1 cellular context compared by ENCODE assay signal in genomic region chr12:39605501-39605900, GRCh38.
TF ChIP-seq lines count a peak whose summit lies in the region.

No MANE protein-coding gene starts in this region.

TF ChIP-seq in endothelial cell of umbilical vein, 7 proteins besides CTCF, POLR2A, EP300 and RAD21:
- TF ChIP-seq POLR2AphosphoS5 (IDR thresholded peaks at IDR 0.05; ENCODE audit: insufficient read depth, low read depth, low read length) (no peak), GATA2 (IDR thresholded peaks at IDR 0.05; ENCODE audit: insufficient read depth, insufficient read length, low read depth, low read length) (no peak), EZH2 (IDR thresholded peaks at IDR 0.05; ENCODE audit: borderline replicate concordance, low read depth, low read length, severe bottlenecking) (no peak), JUN (IDR thresholded peaks at IDR 0.05; ENCODE audit: borderline replicate concordance, insufficient read depth, insufficient read length, low read depth) (no peak), MYC (IDR thresholded peaks at IDR 0.05; ENCODE audit: low read depth, low read length) (no peak), MAX (IDR thresholded peaks at IDR 0.05; ENCODE audit: insufficient read depth, insufficient read length) (no peak), FOS (IDR thresholded peaks at IDR 0.05; ENCODE audit: borderline replicate concordance, insufficient read depth, low read length) (peak; percentile 49)
TF ChIP-seq in endothelial cell of umbilical vein: peak in this region for 1.
